Comparison of ENCODE assay signal across 8 cellular contexts in genomic region chr19:9675358-9675901, GRCh38. TPM values are rescaled to one million over a fixed set of nuclear protein-coding genes. Genes with fewer than 3 reads are reported as not detected.
DNase-seq lines count a peak whose midpoint lies in the region; ATAC-seq, FAIRE-seq and TF ChIP-seq lines count a peak whose summit lies in the region.
"Not testable (repeated sequence)": the region's sequence is repeated elsewhere in the genome, so short reads cannot be mapped to it uniquely, and the experiment has no call there.

No MANE protein-coding gene starts in this region.

- not testable (repeated sequence) for H2BK12ac ChIP-seq in H1 (ENCODE audit: low read depth, low read length)

- intact Hi-C loops in CD8-positive, alpha-beta T cell (cut with DNase I, micrococcal nuclease): loop anchor here (1.0 to 10.0 kb wide), 6 partner anchors 54 to 535 kb away; partner anchors contain the start of genes ZNF846 (in 2 of the 2), FBXL12 (in 1 of the 2), ZNF317 (in 1 of the 2) and ZNF559 (in 1 of the 2)
- intact Hi-C loops in testis (cut with DNase I; ENCODE audit: low total_unique reads): not testable (repeated sequence)

- H3K4me2 ChIP-seq in H1 (ENCODE audit: insufficient read depth in 1 of 2, low read depth in 2 of 2, low read length in 2 of 2): 0 out of 4 replicates have a peak overlapping the region, but pooled peaks of 1 of the 2 experiments have one; percentile 29

- CTCF ChIA-PET in CD8-positive, alpha-beta T cell (lab: Charles Lee); activated naive CD4-positive, alpha-beta T cell treated with anti-CD3 and anti-CD28 coated beads, Interleukin-2, amount 10 ng/mL, durations not matched to agents 7 days and 5 days (lab: Charles Lee); H1 (lab: Charles Lee; ENCODE audit: partially characterized antibody): not testable (repeated sequence)

- not testable (repeated sequence) for H2BK5ac ChIP-seq in H1 (ENCODE audit: low read depth, low read length)

- H3K79me2 ChIP-seq in H1 (ENCODE audit: control insufficient read depth in 1 of 2, insufficient read depth in 2 of 2, low read length in 2 of 2): not testable (repeated sequence)

- H3K9ac ChIP-seq in H1 (replicated peaks in 1 of 4; ENCODE audit: extremely low read depth in 1 of 4, low read depth in 3 of 4, low read length in 3 of 4): not testable (repeated sequence)
- H3K9ac ChIP-seq in iPS-20b (ENCODE audit: low read depth, low read length): peak overlapping the region; percentile 87

- WGBS in H1 (ENCODE audit: extremely low coverage in 1 of 2, insufficient coverage in 1 of 2, insufficient read length in 1 of 2, insufficient replicate concordance in 2 of 2, low coverage in 1 of 2, low lambda C conversion rate in 2 of 2, missing lambda C conversion rate in 1 of 2), 2 experiments: 92% methylated on average over 18 of the region's 20 CpGs; no CpG with 5 or more reads in 1 of the 2 experiments
- 49 to 53% methylated on average over 16 to 20 of the region's 20 CpGs for WGBS in testis, 2 donors

- not testable (repeated sequence) for H3K27me3 ChIP-seq in CD8-positive, alpha-beta T cell (ENCODE audit: insufficient read depth, low read length); H1 (replicated peaks in 1 of 4; ENCODE audit: control insufficient read depth in 3 of 4, extremely low read depth in 1 of 4, insufficient read depth in 3 of 4, low read length in 3 of 4); iPS-20b (ENCODE audit: insufficient read depth, low read length); neuron (ENCODE audit: insufficient read depth, low read length); testis

- not testable (repeated sequence) for H3K79me1 ChIP-seq in H1 (ENCODE audit: low read depth, low read length)

- H2AK5ac ChIP-seq in H1 (ENCODE audit: low read depth, low read length): not testable (repeated sequence)

- not testable (repeated sequence) for H3K4ac ChIP-seq in H1 (replicated peaks; ENCODE audit: insufficient read length, low read depth, low read length)

- H2BK20ac ChIP-seq in H1 (ENCODE audit: low read length): not testable (repeated sequence)

- H4K20me1 ChIP-seq in H1 (replicated peaks in 1 of 2; ENCODE audit: control insufficient read depth in 1 of 2, insufficient read depth in 2 of 2, low read length in 2 of 2): not testable (repeated sequence)

- H3K4me3 ChIP-seq in CD8-positive, alpha-beta T cell (ENCODE audit: low read depth, low read length): peak overlapping the region; percentile 90
- H3K4me3 ChIP-seq in H1 (ENCODE audit: extremely low read depth in 1 of 4, insufficient read depth in 2 of 4, low read depth in 3 of 4, low read length in 4 of 4) (peak overlapping the region in 1 of 4 experiments; percentile 72; a peak in 2 of 8 replicates), iPS-20b (ENCODE audit: low read length) (peak overlapping the region; percentile 92; the same call in 1 of the 2 replicates), neuron (ENCODE audit: low read length) (peak overlapping the region; percentile 66), testis (peak overlapping the region; percentile 76 to 78)

- not testable (repeated sequence) for TF ChIP-seq RAD21 in H1 (IDR thresholded peaks at IDR 0.05 in 1 of 2, conservative IDR thresholded peaks at IDR 0.05 in 1 of 2; ENCODE audit: low read depth in 2 of 2, low read length in 2 of 2)

- H3K23ac ChIP-seq in H1 (ENCODE audit: insufficient read length): not testable (repeated sequence)

- H3K4me3 Mint-ChIP-seq in CD8-positive, alpha-beta T cell: peak overlapping the region; percentile 97
- H3K4me3 Mint-ChIP-seq in activated naive CD4-positive, alpha-beta T cell treated with anti-CD3 and anti-CD28 coated beads, Interleukin-2, amount 10 ng/mL, durations not matched to agents 7 days and 5 days: peak overlapping the region; percentile 90

- not testable (repeated sequence) for DNase-seq in CD8-positive, alpha-beta T cell; activated naive CD4-positive, alpha-beta T cell treated with anti-CD3 and anti-CD28 coated beads, Interleukin-2, amount 10 ng/mL, durations not matched to agents 7 days and 5 days
- DNase-seq in H1 (ENCODE audit: low read depth in 1 of 2, low spot score in 2 of 2): peak in 1 of 2 experiments; percentile 60
- DNase-seq in testis: peak; percentile 17

- H3K56ac ChIP-seq in H1 (replicated peaks; ENCODE audit: insufficient read length, low read depth, low read length): not testable (repeated sequence)

- TF ChIP-seq EP300 in H1 (IDR thresholded peaks at IDR 0.05; ENCODE audit: borderline replicate concordance in 1 of 2, low read depth in 2 of 2, low read length in 2 of 2): not testable (repeated sequence)

- peak overlapping the region; percentile 80 for H3K27ac ChIP-seq in CD8-positive, alpha-beta T cell (ENCODE audit: low read depth, low read length)
- not testable (repeated sequence) for H3K27ac ChIP-seq in H1 (ENCODE audit: low read depth, low read length)
- H3K27ac ChIP-seq in iPS-20b (ENCODE audit: low read length) (peak overlapping the region; percentile 57), testis (peak overlapping the region; percentile 95 to 96)

- peaks cover 40% of the 10 kb centered on the region for H3K36me3 Mint-ChIP-seq in CD8-positive, alpha-beta T cell
- H3K36me3 Mint-ChIP-seq in activated naive CD4-positive, alpha-beta T cell treated with anti-CD3 and anti-CD28 coated beads, Interleukin-2, amount 10 ng/mL, durations not matched to agents 7 days and 5 days: peaks cover 47% of the 10 kb centered on the region

- POLR2A ChIA-PET in CD8-positive, alpha-beta T cell (lab: Charles Lee): interaction anchor here (0.7 to 1.2 kb wide), 2 partner anchors 93 to 1081 kb away, joined by 3 read pairs; partner anchors contain the start of gene ZNF846
- POLR2A ChIA-PET in H1 (lab: Charles Lee; ENCODE audit: partially characterized antibody): interaction anchor here (0.6 to 0.7 kb wide), 2 partner anchors 15 to 54 kb away, joined by 4 to 5 read pairs; no protein-coding TSS in a partner anchor

- 0 out of 2 replicates have a peak overlapping the region, but pooled peaks have one; percentile 80 for H4K8ac ChIP-seq in H1 (ENCODE audit: extremely low read depth, insufficient read depth, low read length)

- H2AFZ ChIP-seq in H1 (ENCODE audit: low read length): not testable (repeated sequence)
- peak overlapping the region; percentile 27 for H2AFZ ChIP-seq in neuron (ENCODE audit: low read depth, low read length)

- H3K14ac ChIP-seq in H1 (ENCODE audit: insufficient read length): not testable (repeated sequence)

- not testable (repeated sequence) for TF ChIP-seq POLR2A in H1 (IDR thresholded peaks at IDR 0.05; ENCODE audit: control extremely low read depth in 1 of 2, low read depth in 2 of 2, low read length in 2 of 2); testis (IDR thresholded peaks at IDR 0.05)

- H3K4me1 ChIP-seq in CD8-positive, alpha-beta T cell (ENCODE audit: insufficient read depth, low read length); H1 (replicated peaks in 1 of 4; ENCODE audit: control insufficient read depth in 3 of 4, insufficient read depth in 4 of 4, low read length in 3 of 4); iPS-20b (ENCODE audit: insufficient read depth, low read length); neuron (ENCODE audit: insufficient read depth, low read length); testis: not testable (repeated sequence)

- H3K23me2 ChIP-seq in H1 (ENCODE audit: low read depth, low read length): not testable (repeated sequence)

- TF ChIP-seq CTCF in CD8-positive, alpha-beta T cell (IDR thresholded peaks at IDR 0.05); H1 (IDR thresholded peaks at IDR 0.05; ENCODE audit: control extremely low read depth in 1 of 3, insufficient read depth in 1 of 3, low read depth in 1 of 3, low read length in 3 of 3); testis (IDR thresholded peaks at IDR 0.05): not testable (repeated sequence)

- not testable (repeated sequence) for H3K27me3 Mint-ChIP-seq in CD8-positive, alpha-beta T cell (ENCODE audit: low read depth); activated naive CD4-positive, alpha-beta T cell treated with anti-CD3 and anti-CD28 coated beads, Interleukin-2, amount 10 ng/mL, durations not matched to agents 7 days and 5 days

- peaks cover 19% of the 10 kb centered on the region for H3K4me1 Mint-ChIP-seq in CD8-positive, alpha-beta T cell (ENCODE audit: low read depth)
- peaks cover 23% of the 10 kb centered on the region for H3K4me1 Mint-ChIP-seq in activated naive CD4-positive, alpha-beta T cell treated with anti-CD3 and anti-CD28 coated beads, Interleukin-2, amount 10 ng/mL, durations not matched to agents 7 days and 5 days

- H2BK15ac ChIP-seq in H1 (ENCODE audit: low read length): not testable (repeated sequence)

- not testable (repeated sequence) for ATAC-seq in CD8-positive, alpha-beta T cell
- peak; percentile 38 for ATAC-seq in HG03066 (IDR thresholded peaks at IDR 0.05; ENCODE audit: low read depth, unreplicated experiment)

- H2BK120ac ChIP-seq in H1 (replicated peaks; ENCODE audit: low read depth, low read length): not testable (repeated sequence)

- H3K27ac Mint-ChIP-seq in CD8-positive, alpha-beta T cell: peak overlapping the region; percentile 99
- peak overlapping the region; percentile 97 for H3K27ac Mint-ChIP-seq in activated naive CD4-positive, alpha-beta T cell treated with anti-CD3 and anti-CD28 coated beads, Interleukin-2, amount 10 ng/mL, durations not matched to agents 7 days and 5 days

- not testable (repeated sequence) for FAIRE-seq in H1 (lab: Jason Lieb, UNC)

- not testable (repeated sequence) for H3K18ac ChIP-seq in H1 (ENCODE audit: extremely low read depth, low read length)

- H3K9me3 ChIP-seq in CD8-positive, alpha-beta T cell (ENCODE audit: low read length): peaks cover 16% of the 10 kb centered on the region
- H3K9me3 ChIP-seq in H1 (ENCODE audit: insufficient read depth in 2 of 2, low read depth in 1 of 2, low read length in 1 of 2) (peaks cover 0 to 20% of the 10 kb centered on the region in 2 experiments; a peak in 1 of 4 replicates), iPS-20b (ENCODE audit: insufficient read depth, low read depth, low read length) (peaks cover 16% of the 10 kb centered on the region), neuron (ENCODE audit: low read length) (peaks cover 18% of the 10 kb centered on the region)
- H3K9me3 ChIP-seq in testis: not testable (repeated sequence)

- not testable (repeated sequence) for H3K36me3 ChIP-seq in CD8-positive, alpha-beta T cell (ENCODE audit: insufficient read depth, low read length); H1 (ENCODE audit: control insufficient read depth in 2 of 4, insufficient read depth in 4 of 4, low read length in 3 of 4); testis (ENCODE audit: low read depth, missing control alignments)
- H3K36me3 ChIP-seq in iPS-20b (ENCODE audit: insufficient read depth, low read depth, low read length) (peaks cover 23% of the 10 kb centered on the region; the same call in 1 of the 2 replicates), neuron (ENCODE audit: insufficient read depth, low read length) (peaks cover 15% of the 10 kb centered on the region)

- H4K5ac ChIP-seq in H1 (ENCODE audit: insufficient read length, low read depth, low read length): not testable (repeated sequence)

- H4K91ac ChIP-seq in H1 (replicated peaks; ENCODE audit: insufficient read length, low read length): not testable (repeated sequence)

- peaks cover 18% of the 10 kb centered on the region for H3K9me3 Mint-ChIP-seq in CD8-positive, alpha-beta T cell
- peaks cover 34% of the 10 kb centered on the region for H3K9me3 Mint-ChIP-seq in activated naive CD4-positive, alpha-beta T cell treated with anti-CD3 and anti-CD28 coated beads, Interleukin-2, amount 10 ng/mL, durations not matched to agents 7 days and 5 days

RNA-seq across cellular contexts. Expression of gene ZNF562, which starts 0.5 kb away (rescaled TPM):
- total RNA-seq in CD8-positive, alpha-beta T cell: 10 to 100 TPM; 13.6 to 16.5 TPM
- polyA plus RNA-seq in PFSK-1 (2012; ENCODE audit: insufficient read length, low read depth): 2.7 TPM
- 2.5 and 2.6 TPM in 2 replicates for total RNA-seq in H1 (2021; fragmentation: NEBNext Ultra II Directional; extraction: Animal tissue kit (Norgen Biotek cat#: 25700))
- polyA plus RNA-seq in H1 (2011; rRNA removed) (0.12 and 0.20 TPM in 2 replicates), testis (ENCODE audit: insufficient read depth, low read depth, low replicate concordance) (7.4 TPM)
- polyA plus RNA-seq in H1 (2011; cell fraction: cytosol; rRNA removed): 0.06 TPM
- 0.21 TPM for polyA plus RNA-seq in H1 (2011; cell fraction: nucleus; rRNA removed)
- polyA plus RNA-seq in H1 (2012, experiment 1 of 2): 0.83 to 2.3 TPM (median 1.2 TPM) in 4 replicates
- 0.16 TPM for polyA plus RNA-seq in H1 (2012, experiment 2 of 2)
- 13.5 TPM for polyA plus RNA-seq in H1 (2013, experiment 1 of 2)
- 12.4 TPM for polyA plus RNA-seq in H1 (2013, experiment 2 of 2)
- polyA minus RNA-seq in H1 (2011; rRNA and poly(A)+ RNA removed): 0.13 and 0.44 TPM in 2 replicates
- polyA minus RNA-seq in H1 (2011; cell fraction: cytosol; rRNA and poly(A)+ RNA removed): not detected
- 0.10 TPM for polyA minus RNA-seq in H1 (2011; cell fraction: nucleus; rRNA and poly(A)+ RNA removed)
- total RNA-seq in testis: 10 to 100 TPM; 16.9 to 17.4 TPM

RNA-seq across cellular contexts. Expression of gene ZNF561, which starts 54.4 kb away (rescaled TPM):
- total RNA-seq in CD8-positive, alpha-beta T cell: 10 to 100 TPM; 35.5 to 39.8 TPM
- polyA plus RNA-seq in PFSK-1 (2012; ENCODE audit: insufficient read length, low read depth): 13.8 TPM
- total RNA-seq in H1 (2021; fragmentation: NEBNext Ultra II Directional; extraction: Animal tissue kit (Norgen Biotek cat#: 25700)): 57.6 and 64.7 TPM in 2 replicates
- polyA plus RNA-seq in H1 (2011; rRNA removed): 25.0 and 28.6 TPM in 2 replicates
- polyA plus RNA-seq in H1 (2011; cell fraction: cytosol; rRNA removed): 37.0 TPM
- polyA plus RNA-seq in H1 (2011; cell fraction: nucleus; rRNA removed): 29.6 TPM
- polyA plus RNA-seq in H1 (2012, experiment 1 of 2): 38.8 to 77.6 TPM (median 54.1 TPM) in 4 replicates
- polyA plus RNA-seq in H1 (2012, experiment 2 of 2): 20.3 TPM
- polyA plus RNA-seq in H1 (2013, experiment 1 of 2): 34.7 TPM
- polyA plus RNA-seq in H1 (2013, experiment 2 of 2): 31.5 TPM
- polyA minus RNA-seq in H1 (2011; rRNA and poly(A)+ RNA removed): 122 and 128 TPM in 2 replicates
- 50.1 TPM for polyA minus RNA-seq in H1 (2011; cell fraction: cytosol; rRNA and poly(A)+ RNA removed)
- polyA minus RNA-seq in H1 (2011; cell fraction: nucleus; rRNA and poly(A)+ RNA removed): 118 TPM
- total RNA-seq in testis: 10 to 100 TPM; 19.3 to 37.7 TPM
- 16.9 TPM for polyA plus RNA-seq in testis (ENCODE audit: insufficient read depth, low read depth, low replicate concordance)
